Comparison of ENCODE assay signal across 15 cellular contexts in genomic region chr4:113826431-113826830, GRCh38.
"Had no signal": no experiment of that assay in that cellular context is flagged by ENCODE, and none has a peak within 500 bp of the region (broad histone marks: within the 10 kb centered on the region; RNA-seq: fewer than 3 reads in every experiment).

No MANE protein-coding gene starts in this region.

- H3K4me3 Mint-ChIP-seq: activated CD8-positive, alpha-beta memory T cell treated with anti-CD3 and anti-CD28 coated beads, Interleukin-2, amount 10 ng/mL, durations not matched to agents 7 days and 5 days; activated T-cell treated with anti-CD3 and anti-CD28 coated beads, Interleukin-2, amount 50 U/mL, for 24 hours; endodermal cell; natural killer cell; stimulated activated naive CD8-positive, alpha-beta T cell treated with anti-CD3 and anti-CD28 coated beads, Interleukin-15, Interleukin-2, amounts not matched to agents 100 ng/mL and 50 ng/mL, for 24 hours had no signal

- H3K4me1 ChIP-seq: prostate gland had no signal

- H3K36me3 ChIP-seq: prostate gland, upper lobe of left lung had no signal

- H3K9me3 ChIP-seq: prostate gland, upper lobe of left lung had no signal

- H3K27me3 Mint-ChIP-seq: activated T-cell treated with anti-CD3 and anti-CD28 coated beads, Interleukin-2, amount 50 U/mL, for 24 hours had no signal

- H3K27ac Mint-ChIP-seq: activated CD8-positive, alpha-beta memory T cell treated with anti-CD3 and anti-CD28 coated beads, Interleukin-2, amount 10 ng/mL, durations not matched to agents 7 days and 5 days; activated T-cell treated with anti-CD3 and anti-CD28 coated beads, Interleukin-2, amount 50 U/mL, for 24 hours; endodermal cell; natural killer cell; stimulated activated naive CD8-positive, alpha-beta T cell treated with anti-CD3 and anti-CD28 coated beads, Interleukin-15, Interleukin-2, amounts not matched to agents 100 ng/mL and 50 ng/mL, for 24 hours had no signal

- ATAC-seq: activated CD8-positive, alpha-beta memory T cell treated with anti-CD3 and anti-CD28 coated beads, Interleukin-2, amount 10 ng/mL, durations not matched to agents 7 days and 5 days; left colon; natural killer cell had no signal

- H3K27ac ChIP-seq: prostate gland, upper lobe of left lung had no signal

- H3K36me3 Mint-ChIP-seq: activated CD8-positive, alpha-beta memory T cell treated with anti-CD3 and anti-CD28 coated beads, Interleukin-2, amount 10 ng/mL, durations not matched to agents 7 days and 5 days; natural killer cell had no signal

- H3K27me3 ChIP-seq: upper lobe of left lung had no signal

- DNase-seq: activated CD4-positive, alpha-beta T cell treated with anti-CD3 and anti-CD28 coated beads, Interleukin-2, amount 50 U/mL, for 4 hours; activated CD8-positive, alpha-beta memory T cell treated with anti-CD3 and anti-CD28 coated beads, Interleukin-2, amount 10 ng/mL, durations not matched to agents 7 days and 5 days; activated effector memory CD4-positive, alpha-beta T cell treated with anti-CD3 and anti-CD28 coated beads, Interleukin-2, amount 50 U/mL, for 16 hours; activated T-cell treated with anti-CD3 and anti-CD28 coated beads, Interleukin-2, amount 50 U/mL, for 24 hours; central memory CD4-positive, alpha-beta T cell; endodermal cell; erythroblast; glutamatergic neuron; left colon; natural killer cell; stimulated activated CD4-positive, alpha-beta T cell treated with anti-CD3 and anti-CD28 coated beads, Interleukin-4, amount 100 ng/mL, for 1 hour; stimulated activated CD8-positive, alpha-beta memory T cell treated with anti-CD3 and anti-CD28 coated beads, Interleukin-4, amount 100 ng/mL, for 48 hours; upper lobe of left lung had no signal

- H3K4me3 ChIP-seq: prostate gland, upper lobe of left lung had no signal
